32 cellular contexts compared by ENCODE assay signal in the genomic region with DNA sequence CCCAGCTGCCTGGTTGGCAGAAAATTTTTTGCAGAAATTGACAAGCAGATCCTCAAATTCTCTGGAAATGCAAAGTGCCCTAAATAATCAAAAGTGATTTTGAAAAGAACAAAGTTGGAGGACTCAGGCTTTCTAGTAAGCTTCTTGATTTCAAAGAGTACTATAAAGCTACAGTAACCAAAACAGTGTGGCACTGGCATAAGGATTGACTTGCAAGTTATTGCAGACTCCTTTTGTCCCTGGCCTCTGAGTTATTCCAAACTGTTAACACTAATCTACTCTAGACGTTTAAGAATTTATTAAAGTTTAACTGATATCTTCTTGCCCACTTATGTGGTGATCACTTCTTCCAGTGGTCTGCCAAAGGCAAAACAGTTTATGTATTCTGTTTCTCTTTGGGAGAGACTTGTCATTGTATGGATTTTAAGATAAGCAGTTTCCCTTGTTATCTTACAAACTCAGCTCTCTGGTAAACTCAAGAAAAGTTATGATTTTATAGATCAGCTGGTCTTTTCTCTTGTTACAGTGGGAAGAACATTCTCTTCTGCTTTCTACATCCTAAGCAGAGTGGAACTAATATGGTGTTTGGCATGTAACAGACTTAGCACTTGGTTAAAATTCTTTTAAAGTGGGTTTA. TPM values are rescaled to one million over a fixed set of nuclear protein-coding genes. Genes with fewer than 3 reads are reported as not detected.
"Had no signal": no experiment of that assay in that cellular context is flagged by ENCODE, and none has a peak within 500 bp of the region (broad histone marks: within the 10 kb centered on the region; RNA-seq: fewer than 3 reads in every experiment).

No MANE protein-coding gene starts in this region.

- H3K27me3 Mint-ChIP-seq: activated CD4-positive, alpha-beta T cell treated with anti-CD3 and anti-CD28 coated beads, Interleukin-2, amount 10 ng/mL, durations not matched to agents 7 days and 5 days; brain had no signal

- FAIRE-seq: astrocyte, bronchial epithelial cell had no signal

- H3K4me3 Mint-ChIP-seq: activated CD4-positive, alpha-beta T cell treated with anti-CD3 and anti-CD28 coated beads, Interleukin-2, amount 10 ng/mL, durations not matched to agents 7 days and 5 days; activated naive CD4-positive, alpha-beta T cell treated with anti-CD3 and anti-CD28 coated beads for 36 hours; activated T-cell treated with anti-CD3 and anti-CD28 coated beads, Interleukin-2, amount 50 U/mL, for 4 hours; activated T-helper 1 cell treated with anti-CD3 and anti-CD28 coated beads, Interleukin-12 subunit alpha, Interleukin-12 subunit beta, Interleukin-2, Interleukin-4 antibody, amounts not matched to agents 30 ng/mL and 10 ng/mL and 1 ng/mL, durations not matched to agents 14 hours and 24 hours and 36 hours; brain; T-helper 1 cell treated with Interleukin-12 subunit alpha and Interleukin-12 subunit beta and Interleukin-4 antibody, amounts not matched to agents 30 μg/mL and 1 μg/mL, for 36 hours; T-helper 2 cell treated with Interferon-gamma antibody and Interleukin-4, amounts not matched to agents 5 μg/mL and 100 μg/mL, for 36 hours had no signal

- H3K27ac Mint-ChIP-seq: activated CD4-positive, alpha-beta T cell treated with anti-CD3 and anti-CD28 coated beads, Interleukin-2, amount 10 ng/mL, durations not matched to agents 7 days and 5 days; activated naive CD4-positive, alpha-beta T cell treated with anti-CD3 and anti-CD28 coated beads for 36 hours; activated naive CD4-positive, alpha-beta T cell treated with anti-CD3 and anti-CD28 coated beads, Interleukin-2, amount 50 U/mL, for 72 hours; activated T-helper 1 cell treated with anti-CD3 and anti-CD28 coated beads, Interleukin-12 subunit alpha, Interleukin-12 subunit beta, Interleukin-2, Interleukin-4 antibody, amounts not matched to agents 30 ng/mL and 10 ng/mL and 1 ng/mL, durations not matched to agents 14 hours and 24 hours and 36 hours; brain; T-helper 1 cell treated with Interleukin-12 subunit alpha and Interleukin-12 subunit beta and Interleukin-4 antibody, amounts not matched to agents 30 μg/mL and 1 μg/mL, for 36 hours; T-helper 2 cell treated with Interferon-gamma antibody and Interleukin-4, amounts not matched to agents 5 μg/mL and 100 μg/mL, for 36 hours had no signal

- H3K9me3 ChIP-seq: adrenal gland, SJSA1 had no signal

- H3K4me3 ChIP-seq: adrenal gland, MG63, Peyer's patch, SJSA1 had no signal

- ATAC-seq: activated naive CD4-positive, alpha-beta T cell treated with anti-CD3 and anti-CD28 coated beads, Interleukin-2, amount 50 U/mL, for 72 hours; activated T-cell treated with anti-CD3 and anti-CD28 coated beads, Interleukin-2, amount 50 U/mL, for 4 hours; PC-3 had no signal

- H3K9ac ChIP-seq: SK-N-SH had no signal

- H3K27me3 ChIP-seq: adrenal gland, MG63, Peyer's patch, SJSA1 had no signal

- H3K4me2 ChIP-seq: SK-N-SH had no signal

- H3K4me1 ChIP-seq: Peyer's patch had no signal

- H3K27ac ChIP-seq: adrenal gland, Peyer's patch, SJSA1 had no signal

- H3K36me3 ChIP-seq: adrenal gland, Peyer's patch, SJSA1 had no signal

- DNase-seq: activated CD4-positive, alpha-beta T cell treated with anti-CD3 and anti-CD28 coated beads, Interleukin-2, amount 10 ng/mL, durations not matched to agents 7 days and 5 days; activated CD4-positive, alpha-beta T cell treated with anti-CD3 and anti-CD28 coated beads, Interleukin-2, amount 50 U/mL, for 48 hours; activated CD8-positive, alpha-beta memory T cell treated with anti-CD3 and anti-CD28 coated beads, Interleukin-2, amount 50 U/mL, for 4 hours; activated gamma-delta T cell treated with Interleukin-2 at 50 U/mL for 16 hours; activated naive CD4-positive, alpha-beta T cell treated with anti-CD3 and anti-CD28 coated beads for 36 hours; activated T-cell treated with anti-CD3 and anti-CD28 coated beads for 4 hours; activated T-cell treated with anti-CD3 and anti-CD28 coated beads, Interleukin-2, amount 50 U/mL, for 4 hours; adrenal gland; caudate nucleus; cerebellar nuclear complex; cortex of kidney; MG63; MV-4-11; NCI-H1092; NCI-H1436 treated with DMSO at 0.1 percent for 48 hours; NCI-H1694 treated with DMSO at 0.1 percent for 48 hours; NCI-H2029; NCI-H345; NCI-H524 treated with DMSO at 0.1 percent for 48 hours; PC-3; Peyer's patch; RPMI8226; SHP77 treated with DMSO at 0.1 percent for 48 hours; SK-N-SH had no signal

- H3K9me2 ChIP-seq: SK-N-SH had no signal

- H3K4me1 Mint-ChIP-seq: activated CD4-positive, alpha-beta T cell treated with anti-CD3 and anti-CD28 coated beads, Interleukin-2, amount 10 ng/mL, durations not matched to agents 7 days and 5 days; brain had no signal

RNA-seq across cellular contexts. Expression of a gene that starts 41.4 kb away (rescaled TPM):
- total RNA-seq: activated CD4-positive, alpha-beta T cell treated with anti-CD3 and anti-CD28 coated beads, Interleukin-2, amount 10 ng/mL, durations not matched to agents 7 days and 5 days; activated naive CD4-positive, alpha-beta T cell treated with anti-CD3 and anti-CD28 coated beads for 36 hours; activated naive CD4-positive, alpha-beta T cell treated with anti-CD3 and anti-CD28 coated beads, Interleukin-2, amount 50 U/mL, for 72 hours; activated T-cell treated with anti-CD3 and anti-CD28 coated beads, Interleukin-2, amount 50 U/mL, for 4 hours; activated T-helper 1 cell treated with anti-CD3 and anti-CD28 coated beads, Interleukin-12 subunit alpha, Interleukin-12 subunit beta, Interleukin-2, Interleukin-4 antibody, amounts not matched to agents 30 ng/mL and 10 ng/mL and 1 ng/mL, durations not matched to agents 14 hours and 24 hours and 36 hours had no signal
